In the genomic region with DNA sequence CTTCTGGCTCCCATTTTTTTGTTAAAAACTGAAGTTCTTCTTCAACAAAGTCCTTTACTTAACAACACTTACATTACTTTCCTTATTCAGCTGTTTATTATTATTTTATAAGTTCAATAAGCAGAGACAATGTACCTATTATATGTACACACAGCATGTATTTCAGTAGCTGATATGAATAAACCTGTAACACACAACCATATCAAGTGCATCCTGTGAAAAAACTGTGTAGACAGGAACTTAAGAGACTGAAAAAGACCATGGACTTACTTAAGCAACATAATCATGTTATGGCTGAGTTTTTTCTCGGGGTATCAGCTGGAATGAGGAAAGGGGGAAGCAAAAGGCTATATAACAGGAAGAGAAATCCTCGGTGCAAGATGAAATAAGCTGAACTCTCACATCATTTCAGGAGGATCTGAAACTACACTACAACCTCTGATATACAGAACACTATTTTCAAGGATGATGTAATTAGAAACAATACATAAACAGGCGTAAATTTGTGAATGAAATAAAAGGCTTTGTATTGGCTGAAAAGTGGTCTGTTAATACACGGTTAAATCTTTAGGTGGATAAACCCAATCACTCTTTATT, we compare ENCODE assay signal across 13 cellular contexts.
DNase-seq lines count a peak whose midpoint lies in the region; ATAC-seq and TF ChIP-seq lines count a peak whose summit lies in the region.
"Had no signal": no experiment of that assay in that cellular context is flagged by ENCODE, and none has a peak within 500 bp of the region (broad histone marks: within the 10 kb centered on the region; RNA-seq: fewer than 3 reads in every experiment).

No MANE protein-coding gene starts in this region.

- ATAC-seq in GM19395 (IDR thresholded peaks at IDR 0.05; ENCODE audit: unreplicated experiment) (peak; percentile 71), HG03039 (IDR thresholded peaks at IDR 0.05; ENCODE audit: unreplicated experiment) (peak; percentile 40)
- ATAC-seq: activated CD8-positive, alpha-beta memory T cell treated with anti-CD3 and anti-CD28 coated beads, Interleukin-2, amount 10 ng/mL, durations not matched to agents 7 days and 5 days; HCT116; natural killer cell treated with Interleukin-12 subunit alpha and Interleukin-12 subunit beta and Interleukin-15 and Interleukin-18, amount 100 ng/mL, for 72 hours had no signal

- H3K27ac ChIP-seq in BLaER1 treated with 17β-estradiol and CSF1 and Interleukin-3, amounts not matched to agents 10 nM and 100 nM: peak overlapping the region in 9 of 11 experiments; percentile 4 to 88 (median 68); a peak in 14 of 22 replicates
- H3K27ac ChIP-seq in OCI-LY3 (ENCODE audit: low read length): peak overlapping the region; percentile 73

- peak overlapping the region; percentile 15 to 92 (median 67); a peak in 19 of 22 replicates for H3K4me2 ChIP-seq in BLaER1 treated with 17β-estradiol and CSF1 and Interleukin-3, amounts not matched to agents 10 nM and 100 nM
- H3K4me2 ChIP-seq in OCI-LY3 (ENCODE audit: low read length): peak overlapping the region; percentile 63

- DNase-seq in hepatic stellate cell (ENCODE audit: low spot score) (no peak), NCI-H128 (lab: John Stamatoyannopoulos, UW; ENCODE audit: unreplicated experiment) (no peak), HuH-7.5 (ENCODE audit: low spot score) (no peak), MG63 (no peak)
- DNase-seq: activated CD8-positive, alpha-beta memory T cell treated with anti-CD3 and anti-CD28 coated beads, Interleukin-2, amount 10 ng/mL, durations not matched to agents 7 days and 5 days; NCI-H510A; stomach had no signal

- peak overlapping the region in 4 of 11 experiments; percentile 40 to 66 (median 60); a peak in 6 of 22 replicates for H3K9ac ChIP-seq in BLaER1 treated with 17β-estradiol and CSF1 and Interleukin-3, amounts not matched to agents 10 nM and 100 nM
- H3K9ac ChIP-seq in OCI-LY3 (ENCODE audit: low read length): no peak overlapping the region; the same call in 1 of the 2 replicates

- peaks cover 0 to 12% (median 2%) of the 10 kb centered on the region in 11 experiments; a peak in 6 of 22 replicates for H4K20me1 ChIP-seq in BLaER1 treated with 17β-estradiol and CSF1 and Interleukin-3, amounts not matched to agents 10 nM and 100 nM
- 0 out of 2 replicates have a peak, but pooled peaks cover 2% of the 10 kb centered on the region for H4K20me1 ChIP-seq in OCI-LY3 (ENCODE audit: insufficient read depth, low read length)

- H2AFZ ChIP-seq in OCI-LY3 (ENCODE audit: low read depth, low read length): no peak overlapping the region

- peaks cover 24% of the 10 kb centered on the region for H3K79me2 ChIP-seq in OCI-LY3 (ENCODE audit: low read length)

- no peak overlapping the region for H3K4me3 ChIP-seq in BLaER1 treated with 17β-estradiol and CSF1 and Interleukin-3, amounts not matched to agents 10 nM and 100 nM
- peak overlapping the region; percentile 24; the same call in 1 of the 2 replicates for H3K4me3 ChIP-seq in OCI-LY3 (ENCODE audit: low read length)
- H3K4me3 ChIP-seq in MG63: no peak overlapping the region
- H3K4me3 ChIP-seq: stomach had no signal

- H3K9me3 ChIP-seq in BLaER1 treated with 17β-estradiol and CSF1 and Interleukin-3, amounts not matched to agents 10 nM and 100 nM (replicated peaks in 1 of 11): no peaks in the 10 kb centered on the region
- H3K9me3 ChIP-seq in OCI-LY3 (ENCODE audit: insufficient read depth, low read length) (no peaks in the 10 kb centered on the region), MG63 (no peaks in the 10 kb centered on the region)
- H3K9me3 ChIP-seq: stomach had no signal

- peaks cover 16 to 87% (median 69%) of the 10 kb centered on the region in 11 experiments; a peak in 20 of 22 replicates for H3K36me3 ChIP-seq in BLaER1 treated with 17β-estradiol and CSF1 and Interleukin-3, amounts not matched to agents 10 nM and 100 nM
- H3K36me3 ChIP-seq in OCI-LY3 (replicated peaks; ENCODE audit: low read depth, low read length) (peaks cover 16% of the 10 kb centered on the region), MG63 (peaks cover 4% of the 10 kb centered on the region)

- TF ChIP-seq CTCF in OCI-LY3 (IDR thresholded peaks at IDR 0.05; ENCODE audit: low read depth, low read length): no peak

- peaks cover 25 to 87% (median 36%) of the 10 kb centered on the region in 10 experiments for H3K4me1 ChIP-seq in BLaER1 treated with 17β-estradiol and CSF1 and Interleukin-3, amounts not matched to agents 10 nM and 100 nM
- peaks cover 71% of the 10 kb centered on the region for H3K4me1 ChIP-seq in OCI-LY3 (ENCODE audit: low read length)

- no peaks in the 10 kb centered on the region for H3K27me3 ChIP-seq in BLaER1 treated with 17β-estradiol and CSF1 and Interleukin-3, amounts not matched to agents 10 nM and 100 nM
- H3K27me3 ChIP-seq in OCI-LY3 (ENCODE audit: low read depth, low read length) (no peaks in the 10 kb centered on the region), MG63 (no peaks in the 10 kb centered on the region)
- H3K27me3 ChIP-seq: stomach had no signal
